In genomic region chr11:2579315-2580060, GRCh38 we compare ENCODE assay signal across 16 cellular contexts.
DNase-seq lines count a peak whose midpoint lies in the region; ATAC-seq, FAIRE-seq and TF ChIP-seq lines count a peak whose summit lies in the region.
"Had no signal": no experiment of that assay in that cellular context is flagged by ENCODE, and none has a peak within 500 bp of the region (broad histone marks: within the 10 kb centered on the region; RNA-seq: fewer than 3 reads in every experiment).

No MANE protein-coding gene starts in this region.

- ATAC-seq in left ventricle myocardium superior (no peak), pancreas (no peak), GM21576 (IDR thresholded peaks at IDR 0.05; ENCODE audit: unreplicated experiment) (no peak), GM18511 (IDR thresholded peaks at IDR 0.05; ENCODE audit: unreplicated experiment) (no peak), esophagus mucosa (no peak)

- DNase-seq in stimulated activated CD4-positive, alpha-beta T cell treated with anti-CD3 and anti-CD28 coated beads, Interleukin-4, amount 100 ng/mL, for 1 hour: peak; percentile 1
- DNase-seq in stimulated activated CD4-positive, alpha-beta T cell treated with anti-CD3 and anti-CD28 coated beads, Interleukin-4, amount 100 ng/mL, for 24 hours: no peak
- DNase-seq in left ventricle myocardium superior (peak; percentile 32), pancreas (peak in 4 of 6 donors; percentile 8 to 61 (median 42)), hypothalamus (lab: John Stamatoyannopoulos, UW) (no peak)
- DNase-seq: activated CD4-positive, alpha-beta T cell treated with anti-CD3 and anti-CD28 coated beads, Interleukin-2, amount 50 U/mL, for 48 hours; NCI-H510A treated with DMSO at 0.1 percent for 48 hours; PC-9; stimulated activated CD4-positive, alpha-beta T cell treated with anti-CD3 and anti-CD28 coated beads, Interleukin-12 subunit alpha, Interleukin-12 subunit beta, amount 100 ng/mL, for 4 hours; substantia nigra; T-helper 9 cell had no signal

- H3K27me3 ChIP-seq in pancreas: no peaks in the 10 kb centered on the region
- H3K27me3 ChIP-seq: heart right ventricle had no signal

- intact Hi-C loops in left ventricle myocardium superior (cut with micrococcal nuclease) (no loop called here), pancreas (cut with DNase I) (no loop called here)

- no peak for FAIRE-seq in pancreas (lab: Jason Lieb, UNC)

- H3K4me3 ChIP-seq in pancreas: no peak overlapping the region
- H3K4me3 ChIP-seq: heart right ventricle, PC-9 had no signal

- no peak for TF ChIP-seq CTCF in pancreas (IDR thresholded peaks at IDR 0.05)

- H3K36me3 ChIP-seq in pancreas: no peaks in the 10 kb centered on the region
- H3K36me3 ChIP-seq: heart right ventricle had no signal

- H3K27ac ChIP-seq in pancreas: no peak overlapping the region
- H3K27ac ChIP-seq: heart right ventricle, HL-60, PC-9 had no signal

- no peaks in the 10 kb centered on the region for H3K9me3 ChIP-seq in pancreas
- H3K9me3 ChIP-seq: heart right ventricle had no signal

- 85 to 93% methylated on average over 17 of the region's 17 CpGs for whole genome bisulfite sequencing in pancreas, 2 donors

- H3K4me1 ChIP-seq in pancreas: no peaks in the 10 kb centered on the region

Comparison
In these comparisons a context has a peak if more than half of its experiments do, and no peak if none do; other contexts are left out.
1. DNase-seq: peak in stimulated activated CD4-positive, alpha-beta T cell treated with anti-CD3 and anti-CD28 coated beads, Interleukin-4, amount 100 ng/mL, for 1 hour (single experiment), left ventricle myocardium superior (single experiment) and pancreas (4 of 6); none in stimulated activated CD4-positive, alpha-beta T cell treated with anti-CD3 and anti-CD28 coated beads, Interleukin-4, amount 100 ng/mL, for 24 hours (single experiment) and hypothalamus (0 of 51).